14 cellular contexts compared by ENCODE assay signal in genomic region chr10:132535065-132535651, GRCh38. TPM values are rescaled to one million over a fixed set of nuclear protein-coding genes. Genes with fewer than 3 reads are reported as not detected.
DNase-seq lines count a peak whose midpoint lies in the region; ATAC-seq and TF ChIP-seq lines count a peak whose summit lies in the region.
"Had no signal": no experiment of that assay in that cellular context is flagged by ENCODE, and none has a peak within 500 bp of the region (broad histone marks: within the 10 kb centered on the region; RNA-seq: fewer than 3 reads in every experiment).

No MANE protein-coding gene starts in this region.

- peaks cover 15% of the 10 kb centered on the region for H3K27me3 Mint-ChIP-seq in activated CD4-positive, alpha-beta T cell treated with anti-CD3 and anti-CD28 coated beads, Interleukin-2, amount 10 ng/mL, durations not matched to agents 24 days and 14 days
- H3K27me3 Mint-ChIP-seq in activated CD4-positive, alpha-beta T cell treated with anti-CD3 and anti-CD28 coated beads, Interleukin-2, amount 10 ng/mL, durations not matched to agents 7 days and 5 days: peaks cover 7% of the 10 kb centered on the region
- peaks cover 7% of the 10 kb centered on the region for H3K27me3 Mint-ChIP-seq in glutamatergic neuron (ENCODE audit: unreplicated experiment)

- peaks cover 14% of the 10 kb centered on the region for H3K4me1 ChIP-seq in RWPE2 (ENCODE audit: insufficient read depth, poor library complexity, severe bottlenecking)

- TF ChIP-seq CTCF in RWPE2 (IDR thresholded peaks at IDR 0.05; ENCODE audit: poor library complexity, severe bottlenecking) (no peak), glutamatergic neuron (IDR thresholded peaks at IDR 0.05; ENCODE audit: partially characterized antibody, unreplicated experiment) (no peak)

- in situ Hi-C loops in ACHN (cut with HindIII; ENCODE audit: low pct_ligation_motif_present, low pct_unique_long_range_greater_than_20kb, low sequenced_read_pairs): no loop called here

- H3K9me3 ChIP-seq in RWPE2 (ENCODE audit: severe bottlenecking): peaks cover 10% of the 10 kb centered on the region
- H3K9me3 ChIP-seq: neutrophil had no signal

- ATAC-seq in RWPE2 (ENCODE audit: low read depth): no peak
- no peak for ATAC-seq in sciatic nerve
- no peak for ATAC-seq in GM19324 (IDR thresholded peaks at IDR 0.05; ENCODE audit: low FRiP score, unreplicated experiment)

- no peak overlapping the region for H3K27ac Mint-ChIP-seq in activated CD4-positive, alpha-beta T cell treated with anti-CD3 and anti-CD28 coated beads, Interleukin-2, amount 10 ng/mL, durations not matched to agents 24 days and 14 days
- H3K27ac Mint-ChIP-seq in activated CD4-positive, alpha-beta T cell treated with anti-CD3 and anti-CD28 coated beads, Interleukin-2, amount 10 ng/mL, durations not matched to agents 7 days and 5 days: no peak overlapping the region
- H3K27ac Mint-ChIP-seq in glutamatergic neuron (ENCODE audit: unreplicated experiment): no peak overlapping the region

- no peaks in the 10 kb centered on the region for H3K36me3 ChIP-seq in RWPE2 (ENCODE audit: low read depth)
- H3K36me3 ChIP-seq: cardiac muscle cell, esophagus muscularis mucosa, neutrophil had no signal

- H3K4me3 Mint-ChIP-seq in activated CD4-positive, alpha-beta T cell treated with anti-CD3 and anti-CD28 coated beads, Interleukin-2, amount 10 ng/mL, durations not matched to agents 24 days and 14 days: peak overlapping the region; percentile 8
- H3K4me3 Mint-ChIP-seq in activated CD4-positive, alpha-beta T cell treated with anti-CD3 and anti-CD28 coated beads, Interleukin-2, amount 10 ng/mL, durations not matched to agents 7 days and 5 days: no peak overlapping the region
- peak overlapping the region; percentile 48 for H3K4me3 Mint-ChIP-seq in glutamatergic neuron (ENCODE audit: unreplicated experiment)

- H3K27ac ChIP-seq in RWPE2 (ENCODE audit: poor library complexity, severe bottlenecking): peak overlapping the region; percentile 94
- H3K27ac ChIP-seq: cardiac muscle cell, neutrophil had no signal

- intact Hi-C loops in activated CD4-positive, alpha-beta T cell treated with anti-CD3 and anti-CD28 coated beads, Interleukin-2, amount 10 ng/mL, durations not matched to agents 24 days and 14 days (cut with micrococcal nuclease): loop anchor here (5.0 to 10.0 kb wide), 3 partner anchors 100 to 203 kb away; partner anchors contain the start of genes LRRC27 and PWWP2B
- intact Hi-C loops in sciatic nerve (cut with DNase I): no loop called here

- H3K4me3 ChIP-seq in RWPE2 (ENCODE audit: severe bottlenecking): no peak overlapping the region

- CTCF ChIA-PET in activated CD4-positive, alpha-beta T cell treated with anti-CD3 and anti-CD28 coated beads, Interleukin-2, amount 10 ng/mL, durations not matched to agents 7 days and 5 days (lab: Charles Lee): no interaction called here

- no peak for DNase-seq in activated CD4-positive, alpha-beta T cell treated with anti-CD3 and anti-CD28 coated beads, Interleukin-2, amount 10 ng/mL, durations not matched to agents 24 days and 14 days
- DNase-seq in activated CD4-positive, alpha-beta T cell treated with anti-CD3 and anti-CD28 coated beads, Interleukin-2, amount 10 ng/mL, durations not matched to agents 7 days and 5 days: no peak
- peak; percentile 45 for DNase-seq in RWPE2 (ENCODE audit: low spot score)
- no peak for DNase-seq in glutamatergic neuron
- peak; percentile 59 for DNase-seq in sciatic nerve (ENCODE audit: low spot score)
- no peak for DNase-seq in ureter (ENCODE audit: low spot score)
- no peak for DNase-seq in ACHN
- DNase-seq: DMS153; NCI-H2171; stimulated activated naive CD4-positive, alpha-beta T cell treated with Interleukin-2 at 50 U/mL for 16 hours had no signal

- no peaks in the 10 kb centered on the region for H3K27me3 ChIP-seq in RWPE2 (ENCODE audit: insufficient read depth, poor library complexity, severe bottlenecking)
- H3K27me3 ChIP-seq: cardiac muscle cell, esophagus muscularis mucosa had no signal

- peaks cover 25% of the 10 kb centered on the region for H3K4me1 Mint-ChIP-seq in activated CD4-positive, alpha-beta T cell treated with anti-CD3 and anti-CD28 coated beads, Interleukin-2, amount 10 ng/mL, durations not matched to agents 24 days and 14 days
- peaks cover 30% of the 10 kb centered on the region for H3K4me1 Mint-ChIP-seq in activated CD4-positive, alpha-beta T cell treated with anti-CD3 and anti-CD28 coated beads, Interleukin-2, amount 10 ng/mL, durations not matched to agents 7 days and 5 days
- H3K4me1 Mint-ChIP-seq in glutamatergic neuron (ENCODE audit: low read depth, unreplicated experiment): peaks cover 6% of the 10 kb centered on the region

- peaks cover 5% of the 10 kb centered on the region for H3K36me3 Mint-ChIP-seq in activated CD4-positive, alpha-beta T cell treated with anti-CD3 and anti-CD28 coated beads, Interleukin-2, amount 10 ng/mL, durations not matched to agents 24 days and 14 days (ENCODE audit: low read depth)
- peaks cover 4% of the 10 kb centered on the region for H3K36me3 Mint-ChIP-seq in activated CD4-positive, alpha-beta T cell treated with anti-CD3 and anti-CD28 coated beads, Interleukin-2, amount 10 ng/mL, durations not matched to agents 7 days and 5 days (ENCODE audit: low read depth)
- H3K36me3 Mint-ChIP-seq in glutamatergic neuron (ENCODE audit: unreplicated experiment): peaks cover 13% of the 10 kb centered on the region

- peaks cover 12% of the 10 kb centered on the region for H3K9me3 Mint-ChIP-seq in activated CD4-positive, alpha-beta T cell treated with anti-CD3 and anti-CD28 coated beads, Interleukin-2, amount 10 ng/mL, durations not matched to agents 24 days and 14 days
- H3K9me3 Mint-ChIP-seq in activated CD4-positive, alpha-beta T cell treated with anti-CD3 and anti-CD28 coated beads, Interleukin-2, amount 10 ng/mL, durations not matched to agents 7 days and 5 days: peaks cover 10% of the 10 kb centered on the region
- peaks cover 4% of the 10 kb centered on the region for H3K9me3 Mint-ChIP-seq in glutamatergic neuron (ENCODE audit: unreplicated experiment)

- POLR2A ChIA-PET in activated CD4-positive, alpha-beta T cell treated with anti-CD3 and anti-CD28 coated beads, Interleukin-2, amount 10 ng/mL, durations not matched to agents 7 days and 5 days (lab: Charles Lee): no interaction called here

RNA-seq across cellular contexts. Expression of gene INPP5A, which starts 2.4 kb away (rescaled TPM):
- 10.3 and 10.5 TPM in 2 replicates for total RNA-seq in activated CD4-positive, alpha-beta T cell treated with anti-CD3 and anti-CD28 coated beads, Interleukin-2, amount 10 ng/mL, durations not matched to agents 24 days and 14 days
- total RNA-seq in activated CD4-positive, alpha-beta T cell treated with anti-CD3 and anti-CD28 coated beads, Interleukin-2, amount 10 ng/mL, durations not matched to agents 7 days and 5 days: 1 to 10 TPM; 9.1 to 9.9 TPM
- total RNA-seq in glutamatergic neuron (ENCODE audit: unreplicated experiment) (36.3 TPM), sciatic nerve (54.3 TPM), ureter (63.5 TPM)

Comparison
In these comparisons a context has a peak if more than half of its experiments do, and no peak if none do; other contexts are left out.
1. DNase-seq: peak in RWPE2 (single experiment) and sciatic nerve (single experiment); none in activated CD4-positive, alpha-beta T cell treated with anti-CD3 and anti-CD28 coated beads, Interleukin-2, amount 10 ng/mL, durations not matched to agents 24 days and 14 days (single experiment), activated CD4-positive, alpha-beta T cell treated with anti-CD3 and anti-CD28 coated beads, Interleukin-2, amount 10 ng/mL, durations not matched to agents 7 days and 5 days (single experiment), glutamatergic neuron (single experiment), ureter (single experiment) and ACHN (single experiment).